In the genomic region with DNA sequence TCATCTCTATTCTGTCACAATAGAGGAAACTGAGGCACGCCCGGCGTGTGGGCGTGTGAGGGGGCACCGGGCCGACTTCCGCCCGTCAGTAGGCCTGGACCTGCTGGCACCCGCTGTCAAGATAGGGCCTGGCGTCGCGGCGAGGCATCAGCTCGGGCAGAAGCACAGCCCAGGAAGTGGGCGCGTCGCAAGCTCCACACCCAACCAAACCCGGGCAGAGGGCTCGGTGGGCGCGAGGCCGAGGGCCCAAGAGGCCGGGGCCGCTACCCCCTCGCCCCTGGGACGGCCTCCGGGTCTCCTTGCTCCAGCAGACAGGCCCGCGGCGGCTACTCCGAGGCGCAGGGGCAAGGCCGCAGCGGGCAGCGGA, we compare ENCODE assay signal across 8 cellular contexts.
DNase-seq lines count a peak whose midpoint lies in the region; ATAC-seq lines count a peak whose summit lies in the region.

No MANE protein-coding gene starts in this region.

- H3K27me3 ChIP-seq in skeletal muscle tissue (ENCODE audit: control insufficient read depth in 3 of 3, insufficient read depth in 3 of 3, low read length in 3 of 3): peaks cover 0 to 4% (median 0%) of the 10 kb centered on the region in 3 donors

- CTCF ChIA-PET in activated CD4-positive, alpha-beta memory T cell treated with anti-CD3 and anti-CD28 coated beads, Interleukin-2, amount 10 ng/mL, durations not matched to agents 7 days and 5 days (lab: Charles Lee): interaction anchor here (0.8 to 1.6 kb wide), 4 partner anchors 97 to 433 kb away, joined by 3 to 4 read pairs (median 4); a partner anchor contains a TSS

- peak overlapping the region; percentile 92 for H3K4me3 Mint-ChIP-seq in activated CD4-positive, alpha-beta memory T cell treated with anti-CD3 and anti-CD28 coated beads, Interleukin-2, amount 10 ng/mL, durations not matched to agents 7 days and 5 days

- no peaks in the 10 kb centered on the region for H3K36me3 ChIP-seq in skeletal muscle tissue (ENCODE audit: control insufficient read depth in 3 of 3, insufficient read depth in 3 of 3, low read length in 3 of 3)

- ATAC-seq in HG02970 (IDR thresholded peaks at IDR 0.05; ENCODE audit: low FRiP score, unreplicated experiment) (peak; percentile 44), Right ventricle myocardium superior (ENCODE audit: poor library complexity) (peak; percentile 51)

- H3K9me3 ChIP-seq in skeletal muscle tissue (ENCODE audit: control insufficient read depth in 3 of 3, low read length in 3 of 3): no peaks in the 10 kb centered on the region

- peak; percentile 1 for DNase-seq in activated CD4-positive, CD25-positive, alpha-beta regulatory T cell treated with anti-CD3 and anti-CD28 coated beads, Interleukin-2, amount 50 U/mL, for 16 hours (ENCODE audit: low read depth, low spot score)
- DNase-seq in activated CD4-positive, CD25-positive, alpha-beta regulatory T cell treated with anti-CD3 and anti-CD28 coated beads, Interleukin-2, amount 50 U/mL, for 72 hours: no peak
- DNase-seq in activated CD4-positive, alpha-beta memory T cell treated with anti-CD3 and anti-CD28 coated beads, Interleukin-2, amount 10 ng/mL, durations not matched to agents 7 days and 5 days: peak; percentile 57
- no peak for DNase-seq in Right ventricle myocardium superior
- DNase-seq in NCI-H226: no peak
- DNase-seq in NCI-H146 treated with DMSO at 0.1 percent for 48 hours (lab: John Stamatoyannopoulos, UW; ENCODE audit: unreplicated experiment): no peak

- peaks cover 9 to 19% (median 16%) of the 10 kb centered on the region in 3 donors for H3K4me1 ChIP-seq in skeletal muscle tissue (ENCODE audit: control insufficient read depth in 3 of 3, insufficient read depth in 3 of 3, low read length in 3 of 3)

- peak overlapping the region; percentile 94 for H3K27ac ChIP-seq in skeletal muscle tissue (ENCODE audit: low read depth, low read length)

- no peaks in the 10 kb centered on the region for H3K9me3 Mint-ChIP-seq in activated CD4-positive, alpha-beta memory T cell treated with anti-CD3 and anti-CD28 coated beads, Interleukin-2, amount 10 ng/mL, durations not matched to agents 7 days and 5 days

- peaks cover 47% of the 10 kb centered on the region for H3K4me1 Mint-ChIP-seq in activated CD4-positive, alpha-beta memory T cell treated with anti-CD3 and anti-CD28 coated beads, Interleukin-2, amount 10 ng/mL, durations not matched to agents 7 days and 5 days

- peak overlapping the region; percentile 88 to 92 (median 90) for H3K4me3 ChIP-seq in skeletal muscle tissue (ENCODE audit: low read length in 3 of 3)

- POLR2A ChIA-PET in activated CD4-positive, alpha-beta memory T cell treated with anti-CD3 and anti-CD28 coated beads, Interleukin-2, amount 10 ng/mL, durations not matched to agents 7 days and 5 days (lab: Charles Lee): interaction anchor here (0.8 to 3.9 kb wide), 34 partner anchors 11 to 910 kb away, joined by 3 to 41 read pairs (median 5); a partner anchor contains a TSS

- peak overlapping the region; percentile 93 to 98 (median 95) for H3K9ac ChIP-seq in skeletal muscle tissue (ENCODE audit: low read depth in 1 of 3, low read length in 3 of 3)

- peaks cover 4% of the 10 kb centered on the region for H3K36me3 Mint-ChIP-seq in activated CD4-positive, alpha-beta memory T cell treated with anti-CD3 and anti-CD28 coated beads, Interleukin-2, amount 10 ng/mL, durations not matched to agents 7 days and 5 days (ENCODE audit: low read depth)

- peaks cover 2% of the 10 kb centered on the region for H3K27me3 Mint-ChIP-seq in activated CD4-positive, alpha-beta memory T cell treated with anti-CD3 and anti-CD28 coated beads, Interleukin-2, amount 10 ng/mL, durations not matched to agents 7 days and 5 days

- peak overlapping the region; percentile 95 for H3K27ac Mint-ChIP-seq in activated CD4-positive, alpha-beta memory T cell treated with anti-CD3 and anti-CD28 coated beads, Interleukin-2, amount 10 ng/mL, durations not matched to agents 7 days and 5 days

- intact Hi-C loops in Right ventricle myocardium superior (cut with DNase I): loop anchor here (10.0 kb wide), 1 partner anchor 432 kb away; a partner anchor contains a TSS

Comparison
In these comparisons a context has a peak if more than half of its experiments do, and no peak if none do; other contexts are left out.
1. DNase-seq: peak in activated CD4-positive, CD25-positive, alpha-beta regulatory T cell treated with anti-CD3 and anti-CD28 coated beads, Interleukin-2, amount 50 U/mL, for 16 hours (single experiment) and activated CD4-positive, alpha-beta memory T cell treated with anti-CD3 and anti-CD28 coated beads, Interleukin-2, amount 10 ng/mL, durations not matched to agents 7 days and 5 days (single experiment); none in activated CD4-positive, CD25-positive, alpha-beta regulatory T cell treated with anti-CD3 and anti-CD28 coated beads, Interleukin-2, amount 50 U/mL, for 72 hours (single experiment), Right ventricle myocardium superior (single experiment), NCI-H226 (single experiment) and NCI-H146 treated with DMSO at 0.1 percent for 48 hours (single experiment).